Comparison of ENCODE assay signal across 8 cellular contexts in the genomic region with DNA sequence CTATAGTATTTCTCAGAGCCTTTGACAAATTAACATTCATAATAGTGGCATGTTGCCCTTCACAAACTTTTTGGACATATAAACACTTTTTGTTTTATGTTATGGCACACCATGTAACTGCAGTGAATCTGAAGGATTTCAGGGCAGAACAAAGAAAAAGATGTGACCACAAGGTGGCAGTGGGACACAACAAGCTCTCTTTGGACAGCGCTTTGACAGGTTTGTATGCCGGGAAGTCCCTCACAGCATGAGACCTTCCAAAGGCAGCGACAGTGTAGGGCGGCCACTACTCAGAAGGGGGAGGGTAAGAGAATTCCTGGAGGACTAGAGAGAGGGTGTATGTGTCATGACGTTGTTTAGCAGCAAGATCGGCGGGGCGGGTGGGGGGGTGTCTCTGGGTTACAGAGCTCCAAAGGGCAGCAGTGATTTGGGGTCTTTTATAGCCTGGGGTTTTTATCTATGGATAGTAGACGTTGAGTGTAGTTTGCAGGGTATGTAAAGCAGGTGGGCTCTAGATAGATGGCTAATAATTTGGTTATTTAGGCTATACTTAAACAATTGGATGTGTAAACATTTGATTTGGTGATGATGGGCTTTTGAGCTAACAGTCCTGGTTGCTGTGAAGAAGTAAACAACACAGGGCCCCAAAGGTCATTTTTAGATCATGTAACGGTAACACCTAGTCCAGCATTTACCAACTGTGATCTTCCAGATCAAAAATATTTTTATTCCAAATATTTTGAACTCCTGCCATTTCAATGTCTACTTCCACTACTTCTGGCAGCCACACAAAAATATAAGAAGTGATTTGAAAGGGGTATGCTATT. TPM values are rescaled to one million over a fixed set of nuclear protein-coding genes. Genes with fewer than 3 reads are reported as not detected.
A peak's percentile ranks its signal among the peaks of the same experiment; 100 is the strongest.
DNase-seq lines count a peak whose midpoint lies in the region; ATAC-seq and TF ChIP-seq lines count a peak whose summit lies in the region.

No MANE protein-coding gene starts in this region.

- no peak overlapping the region for H3K9ac ChIP-seq in BLaER1 treated with 17β-estradiol and CSF1 and Interleukin-3, amounts not matched to agents 10 nM and 100 nM

- H4K20me1 ChIP-seq in BLaER1 treated with 17β-estradiol and CSF1 and Interleukin-3, amounts not matched to agents 10 nM and 100 nM, result no peaks in the 10 kb centered on the region

- H3K9me3 ChIP-seq in BLaER1 treated with 17β-estradiol and CSF1 and Interleukin-3, amounts not matched to agents 10 nM and 100 nM (replicated peaks in 1 of 11), result peaks cover 39 to 48% (median 41%) of the 10 kb centered on the region in 11 experiments
- H3K9me3 ChIP-seq in lower lobe of right lung, result peaks cover 20% of the 10 kb centered on the region

- DNase-seq in NCI-H460 (ENCODE audit: extremely low read depth, low read depth) (peak; percentile 75), choroid plexus epithelial cell (ENCODE audit: low read depth) (peak; percentile 96), lower lobe of right lung (peak; percentile 48)
- peak; percentile 64 for DNase-seq in activated CD4-positive, CD25-positive, alpha-beta regulatory T cell treated with anti-CD3 and anti-CD28 coated beads, Interleukin-2, amount 50 U/mL, for 72 hours
- peak; percentile 28 to 35 for DNase-seq in stimulated activated CD8-positive, alpha-beta memory T cell treated with anti-CD3 and anti-CD28 coated beads, Interleukin-4, amount 100 ng/mL, for 1 hour (ENCODE audit: low read depth in 2 of 2, low spot score in 1 of 2)

- H3K27me3 ChIP-seq in BLaER1 treated with 17β-estradiol and CSF1 and Interleukin-3, amounts not matched to agents 10 nM and 100 nM, result no peaks in the 10 kb centered on the region
- no peaks in the 10 kb centered on the region for H3K27me3 ChIP-seq in lower lobe of right lung (ENCODE audit: low read depth)

- ATAC-seq in GM19328 (IDR thresholded peaks at IDR 0.05; ENCODE audit: unreplicated experiment), result peak; percentile 76
- ATAC-seq in HG03457 (IDR thresholded peaks at IDR 0.05; ENCODE audit: unreplicated experiment), result peak; percentile 56
- peak; percentile 84 to 88 for ATAC-seq in lower lobe of right lung

- intact Hi-C loops in lower lobe of right lung (cut with DNase I), result no loop called here

- no peak overlapping the region for H3K4me2 ChIP-seq in BLaER1 treated with 17β-estradiol and CSF1 and Interleukin-3, amounts not matched to agents 10 nM and 100 nM

- peaks cover 14 to 20% (median 15%) of the 10 kb centered on the region in 10 experiments for H3K4me1 ChIP-seq in BLaER1 treated with 17β-estradiol and CSF1 and Interleukin-3, amounts not matched to agents 10 nM and 100 nM
- no peaks in the 10 kb centered on the region for H3K4me1 ChIP-seq in lower lobe of right lung

- peak; percentile 88 for TF ChIP-seq CTCF in choroid plexus epithelial cell (conservative IDR thresholded peaks at IDR 0.05; ENCODE audit: low read depth, low read length)
- TF ChIP-seq CTCF in lower lobe of right lung (IDR thresholded peaks at IDR 0.05), result peak; percentile 70

- H3K27ac ChIP-seq in BLaER1 treated with 17β-estradiol and CSF1 and Interleukin-3, amounts not matched to agents 10 nM and 100 nM, result peak overlapping the region in 6 of 11 experiments; percentile 5 to 52 (median 32); a peak in 8 of 22 replicates
- no peak overlapping the region for H3K27ac ChIP-seq in lower lobe of right lung

- peak overlapping the region in 1 of 10 experiments; percentile 12; a peak in 1 of 20 replicates for H3K4me3 ChIP-seq in BLaER1 treated with 17β-estradiol and CSF1 and Interleukin-3, amounts not matched to agents 10 nM and 100 nM
- no peak overlapping the region for H3K4me3 ChIP-seq in choroid plexus epithelial cell (ENCODE audit: low read depth, low read length)
- no peak overlapping the region for H3K4me3 ChIP-seq in lower lobe of right lung

- H3K36me3 ChIP-seq in BLaER1 treated with 17β-estradiol and CSF1 and Interleukin-3, amounts not matched to agents 10 nM and 100 nM, result peaks cover 28 to 41% (median 33%) of the 10 kb centered on the region in 11 experiments
- no peaks in the 10 kb centered on the region for H3K36me3 ChIP-seq in lower lobe of right lung

RNA-seq across cellular contexts. Expression of gene ETFBKMT, which starts 22.9 kb away (rescaled TPM):
- total RNA-seq in NCI-H460 (2014; rRNA removed; shearing (Covaris generic)), result 0.84 and 1.0 TPM in 2 replicates
- 0.60 and 2.5 TPM in 2 replicates for polyA plus RNA-seq in NCI-H460 (2014; cell fraction: nucleus; rRNA removed)
- total RNA-seq in lower lobe of right lung, result 4.0 TPM

RNA-seq across cellular contexts. Expression of gene AMN1, which starts 46.5 kb away (rescaled TPM):
- total RNA-seq in NCI-H460 (2014; rRNA removed; shearing (Covaris generic)), result 19.0 and 20.1 TPM in 2 replicates
- polyA plus RNA-seq in NCI-H460 (2014; cell fraction: nucleus; rRNA removed), result 12.7 and 27.4 TPM in 2 replicates
- total RNA-seq in lower lobe of right lung, result 7.7 TPM

Comparison
In these comparisons a context has a peak if more than half of its experiments do, and no peak if none do; other contexts are left out.
1. DNase-seq: peak in every context shown above with its lines; median percentile 96 in choroid plexus epithelial cell; 75 in NCI-H460; 64 in activated CD4-positive, CD25-positive, alpha-beta regulatory T cell treated with anti-CD3 and anti-CD28 coated beads, Interleukin-2, amount 50 U/mL, for 72 hours; 48 in lower lobe of right lung; 32 in stimulated activated CD8-positive, alpha-beta memory T cell treated with anti-CD3 and anti-CD28 coated beads, Interleukin-4, amount 100 ng/mL, for 1 hour.